24 cellular contexts compared by ENCODE assay signal in the genomic region with DNA sequence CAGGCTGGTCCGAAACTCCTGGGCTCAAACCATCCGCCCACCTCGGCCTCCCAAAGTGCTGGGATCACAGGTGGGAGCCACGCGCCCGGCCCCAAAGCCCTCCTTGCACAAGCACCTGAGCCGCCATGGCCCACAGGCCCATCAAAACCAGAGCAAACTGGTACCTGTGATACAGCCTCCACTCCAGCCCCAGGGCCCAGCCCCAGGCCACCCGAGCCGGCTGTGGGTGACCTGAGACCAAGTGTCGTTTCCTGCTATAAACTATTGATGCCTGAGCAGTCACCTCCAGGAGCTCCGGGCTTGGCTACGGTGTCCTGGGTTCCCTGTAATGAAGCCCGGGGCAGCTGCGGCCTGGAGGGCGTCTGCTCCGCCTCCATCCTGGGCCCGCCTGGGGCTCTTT. TPM values are rescaled to one million over a fixed set of nuclear protein-coding genes. Genes with fewer than 3 reads are reported as not detected.
A peak's percentile ranks its signal among the peaks of the same experiment; 100 is the strongest.
DNase-seq lines count a peak whose midpoint lies in the region; ATAC-seq, FAIRE-seq and TF ChIP-seq lines count a peak whose summit lies in the region.
"Had no signal": no experiment of that assay in that cellular context is flagged by ENCODE, and none has a peak within 500 bp of the region (broad histone marks: within the 10 kb centered on the region; RNA-seq: fewer than 3 reads in every experiment).

No MANE protein-coding gene starts in this region.

- in situ Hi-C loops in IMR-90 (cut with MboI; ENCODE audit: low sequenced_read_pairs): no loop called here

- H3K4me2 ChIP-seq in IMR-90 (ENCODE audit: low read depth, low read length) (no peak overlapping the region), osteoblast (ENCODE audit: insufficient read depth, low read length) (no peak overlapping the region)
- H3K4me2 ChIP-seq: BLaER1 treated with 17β-estradiol and CSF1 and Interleukin-3, amounts not matched to agents 10 nM and 100 nM; SK-N-SH had no signal

- H4K91ac ChIP-seq in IMR-90 (ENCODE audit: insufficient read depth, low read depth, low read length): no peak overlapping the region

- H3K9me3 ChIP-seq in IMR-90 (ENCODE audit: control insufficient read depth, insufficient read depth, low read length) (no peaks in the 10 kb centered on the region), kidney (ENCODE audit: control insufficient read depth in 1 of 2, low read length in 2 of 2) (no peaks in the 10 kb centered on the region), osteoblast (ENCODE audit: low read depth, low read length) (no peaks in the 10 kb centered on the region)
- H3K9me3 ChIP-seq: BLaER1 treated with 17β-estradiol and CSF1 and Interleukin-3, amounts not matched to agents 10 nM and 100 nM; Caco-2; SK-N-SH had no signal

- peak overlapping the region; percentile 13 for H2AK9ac ChIP-seq in IMR-90 (replicated peaks; ENCODE audit: low read depth, low read length, poor library complexity)

- no peaks in the 10 kb centered on the region for H3K36me3 Mint-ChIP-seq in T-cell
- H3K36me3 Mint-ChIP-seq: CD4-positive, alpha-beta memory T cell had no signal

- intact Hi-C loops in IMR-90 (cut with micrococcal nuclease) (no loop called here), kidney (cut with DNase I) (no loop called here)

- H3K4me3 Mint-ChIP-seq in T-cell: no peak overlapping the region
- H3K4me3 Mint-ChIP-seq: CD4-positive, alpha-beta memory T cell had no signal

- H3K36me3 ChIP-seq in IMR-90 (ENCODE audit: control insufficient read depth, insufficient read depth, low read length): no peaks in the 10 kb centered on the region
- no peaks in the 10 kb centered on the region for H3K36me3 ChIP-seq in kidney (ENCODE audit: control insufficient read depth in 1 of 2, insufficient read depth in 2 of 2, low read length in 2 of 2)
- no peaks in the 10 kb centered on the region for H3K36me3 ChIP-seq in osteoblast (ENCODE audit: insufficient read depth, low read length)
- H3K36me3 ChIP-seq: BLaER1 treated with 17β-estradiol and CSF1 and Interleukin-3, amounts not matched to agents 10 nM and 100 nM had no signal

- no peak overlapping the region for H3K27ac Mint-ChIP-seq in T-cell
- H3K27ac Mint-ChIP-seq: CD4-positive, alpha-beta memory T cell had no signal

- TF ChIP-seq POLR2A in IMR-90 (IDR thresholded peaks at IDR 0.05; ENCODE audit: low read depth, low read length): no peak

- H3K18ac ChIP-seq in IMR-90 (ENCODE audit: low read depth, low read length): no peak overlapping the region

- H3K79me1 ChIP-seq in IMR-90 (ENCODE audit: low read depth in 1 of 2, low read length in 2 of 2): peaks cover 2 to 19% of the 10 kb centered on the region in 2 experiments; a peak in 2 of 4 replicates

- no peak overlapping the region for H3K23ac ChIP-seq in IMR-90 (ENCODE audit: low read depth, low read length)

- H4K8ac ChIP-seq in IMR-90 (ENCODE audit: low read depth in 2 of 2, low read length in 2 of 2): no peak overlapping the region

- H3K4me3 ChIP-seq in IMR-90 (ENCODE audit: insufficient read depth, low read depth, low read length) (no peak overlapping the region), kidney (ENCODE audit: low read length in 2 of 2) (no peak overlapping the region), osteoblast (ENCODE audit: insufficient read depth, low read length) (no peak overlapping the region)
- H3K4me3 ChIP-seq: BLaER1 treated with 17β-estradiol and CSF1 and Interleukin-3, amounts not matched to agents 10 nM and 100 nM had no signal

- peaks cover 0 to 4% (median 0%) of the 10 kb centered on the region in 3 donors for H3K4me1 Mint-ChIP-seq in T-cell
- H3K4me1 Mint-ChIP-seq: CD4-positive, alpha-beta memory T cell had no signal

- peaks cover 9% of the 10 kb centered on the region for H3K4me1 ChIP-seq in IMR-90 (ENCODE audit: control insufficient read depth, insufficient read depth, low read length)
- H3K4me1 ChIP-seq in kidney (ENCODE audit: control insufficient read depth in 1 of 2, insufficient read depth in 1 of 2, low read depth in 1 of 2, low read length in 2 of 2): peaks cover 0 to 16% of the 10 kb centered on the region in 2 donors
- H3K4me1 ChIP-seq in osteoblast (ENCODE audit: insufficient read depth, low read length): peaks cover 18% of the 10 kb centered on the region

- POLR2A ChIA-PET in IMR-90 (lab: Charles Lee; ENCODE audit: unreplicated experiment) (no interaction called here), RWPE1 (lab: Yijun Ruan, JAX; ENCODE audit: low non-redundant PET) (no interaction called here), T-cell (lab: Charles Lee) (no interaction called here)

- TF ChIP-seq RAD21 in IMR-90 (IDR thresholded peaks at IDR 0.05; ENCODE audit: low read length): no peak

- H3K9me3 Mint-ChIP-seq in T-cell: no peaks in the 10 kb centered on the region
- H3K9me3 Mint-ChIP-seq: CD4-positive, alpha-beta memory T cell had no signal

- peaks cover 3 to 6% of the 10 kb centered on the region in 2 donors for H3K27me3 Mint-ChIP-seq in T-cell
- H3K27me3 Mint-ChIP-seq: CD4-positive, alpha-beta memory T cell had no signal

- H3K9me1 ChIP-seq in IMR-90 (ENCODE audit: insufficient read depth, low read length): no peaks in the 10 kb centered on the region; the same call in 1 of the 2 replicates

- H2BK15ac ChIP-seq in IMR-90 (ENCODE audit: low read depth, low read length): no peak overlapping the region

- H2BK20ac ChIP-seq in IMR-90 (ENCODE audit: low read depth, low read length): no peak overlapping the region

- H2BK5ac ChIP-seq in IMR-90 (ENCODE audit: low read depth, low read length, poor library complexity, severe bottlenecking): no peak overlapping the region

- WGBS in IMR-90 (ENCODE audit: extremely low coverage in 2 of 2, insufficient read length in 1 of 2), 2 experiments: 85% methylated on average over 9 of the region's 17 CpGs; no CpG with 5 or more reads in 1 of the 2 experiments

- CTCF ChIA-PET in IMR-90 (lab: Yijun Ruan, JAX): no interaction called here
- CTCF ChIA-PET in RWPE1 (lab: Yijun Ruan, JAX): interaction anchor here (1.2 kb wide), 1 partner anchor 11 kb away, joined by 4 read pairs; no protein-coding TSS in a partner anchor
- CTCF ChIA-PET in T-cell (lab: Charles Lee): interaction anchor here in 1 of 2 donors (0.6 kb wide), 1 partner anchor 131 kb away, joined by 7 read pairs; no protein-coding TSS in a partner anchor

- no peak overlapping the region for H2AK5ac ChIP-seq in IMR-90 (ENCODE audit: low read depth, low read length)

- H3K27me3 ChIP-seq in IMR-90 (ENCODE audit: control insufficient read depth, insufficient read depth, low read length) (no peaks in the 10 kb centered on the region), osteoblast (ENCODE audit: insufficient read depth, low read length) (no peaks in the 10 kb centered on the region)
- H3K27me3 ChIP-seq: BLaER1 treated with 17β-estradiol and CSF1 and Interleukin-3, amounts not matched to agents 10 nM and 100 nM had no signal

- H3K56ac ChIP-seq in IMR-90 (ENCODE audit: extremely low read depth, insufficient read depth, low read length): no peak overlapping the region

- H3K14ac ChIP-seq in IMR-90 (replicated peaks; ENCODE audit: low read depth, low read length): no peak overlapping the region

- dilution Hi-C loops in IMR-90 (cut with HindIII; ENCODE audit: low sequenced_read_pairs, unreplicated experiment): no loop called here

- no peaks in the 10 kb centered on the region for H3K79me2 ChIP-seq in osteoblast (ENCODE audit: insufficient read depth, low read length)

- DNase-seq in IMR-90 (no peak), RWPE1 (ENCODE audit: low spot score) (no peak), kidney (peak; percentile 70), osteoblast (ENCODE audit: insufficient read length, low spot score, missing footprints) (peak; percentile 32), T-cell (no peak)
- no peak for DNase-seq in activated naive CD4-positive, alpha-beta T cell (lab: John Stamatoyannopoulos, UW)
- DNase-seq: Caco-2, GOT3, Kasumi-1, NCI-H1694, NCI-H2081, NCI-H2171, NCI-H526, SHP77 treated with DMSO at 0.1 percent for 48 hours, SK-N-SH had no signal

- BruUV-seq in IMR-90 (replicated peaks; lab: Mats Ljungman, UMichigan): no TSS peak

- H4K5ac ChIP-seq in IMR-90 (ENCODE audit: low read depth, low read length): no peak overlapping the region

- no peak overlapping the region for H3K4ac ChIP-seq in IMR-90 (ENCODE audit: low read depth, low read length)

- ATAC-seq in IMR-90 (ENCODE audit: low read depth) (no peak), HG03378 (IDR thresholded peaks at IDR 0.05; ENCODE audit: unreplicated experiment) (no peak), HG02884 (IDR thresholded peaks at IDR 0.05; ENCODE audit: unreplicated experiment) (no peak), T-cell (replicated peaks in 1 of 4) (no peak)
- ATAC-seq: HCT116 had no signal

- H3K9ac ChIP-seq in IMR-90 (ENCODE audit: low read depth, low read length) (no peak overlapping the region), kidney (ENCODE audit: low read length in 2 of 2) (no peak overlapping the region)
- H3K9ac ChIP-seq: BLaER1 treated with 17β-estradiol and CSF1 and Interleukin-3, amounts not matched to agents 10 nM and 100 nM; SK-N-SH had no signal

- no peak for TF ChIP-seq CTCF in IMR-90 (conservative IDR thresholded peaks at IDR 0.05; ENCODE audit: low read depth, low read length)
- no peak for TF ChIP-seq CTCF in RWPE1 (conservative IDR thresholded peaks at IDR 0.05; ENCODE audit: low read depth)
- TF ChIP-seq CTCF in kidney (IDR thresholded peaks at IDR 0.05; ENCODE audit: borderline replicate concordance, extremely low read depth, insufficient read depth): no peak
- TF ChIP-seq CTCF in osteoblast (IDR thresholded peaks at IDR 0.05; ENCODE audit: extremely low read depth, low read depth, low read length): no peak

- H3K27ac ChIP-seq in IMR-90 (ENCODE audit: insufficient read depth, low read length): no peak overlapping the region
- peak overlapping the region; percentile 99 for H3K27ac ChIP-seq in RWPE1
- no peak overlapping the region for H3K27ac ChIP-seq in kidney (ENCODE audit: low read depth in 2 of 2, low read length in 2 of 2)
- no peak overlapping the region for H3K27ac ChIP-seq in osteoblast (ENCODE audit: low read depth, low read length)
- H3K27ac ChIP-seq: BLaER1 treated with 17β-estradiol and CSF1 and Interleukin-3, amounts not matched to agents 10 nM and 100 nM had no signal

- no peak for FAIRE-seq in kidney (lab: Jason Lieb, UNC)
- FAIRE-seq: G401.6, GM12892 had no signal

- H2AFZ ChIP-seq in IMR-90 (replicated peaks; ENCODE audit: low read length, poor library complexity) (no peak overlapping the region), osteoblast (ENCODE audit: low read length) (no peak overlapping the region)

- no peaks in the 10 kb centered on the region for H4K20me1 ChIP-seq in IMR-90 (ENCODE audit: insufficient read depth, low read length)
- no peaks in the 10 kb centered on the region for H4K20me1 ChIP-seq in osteoblast (ENCODE audit: insufficient read depth, low read length)
- H4K20me1 ChIP-seq: BLaER1 treated with 17β-estradiol and CSF1 and Interleukin-3, amounts not matched to agents 10 nM and 100 nM had no signal

- H2BK120ac ChIP-seq in IMR-90 (ENCODE audit: low read depth, low read length): no peak overlapping the region

RNA-seq across cellular contexts. Expression of a gene that starts 9.7 kb away (rescaled TPM):
- total RNA-seq in IMR-90 (2012; rRNA removed) (95.5 and 146 TPM in 2 replicates), kidney (339 TPM), osteoblast (106 and 124 TPM in 2 replicates), T-cell (100 to 1,000 TPM; 307 to 343 (median 316) TPM)
- polyA plus RNA-seq in IMR-90 (2012; rRNA removed) (269 and 483 TPM in 2 replicates), kidney (ENCODE audit: insufficient read depth, low read depth, low replicate concordance) (102 TPM)
- polyA plus RNA-seq in IMR-90 (2012; cell fraction: cytosol; rRNA removed): 96.3 and 257 TPM in 2 replicates
- 324 and 629 TPM in 2 replicates for polyA plus RNA-seq in IMR-90 (2012; cell fraction: nucleus; rRNA removed; ENCODE audit: low replicate concordance)

RNA-seq across cellular contexts. Expression of a gene that starts 34.2 kb away (rescaled TPM):
- total RNA-seq in IMR-90 (2012; rRNA removed): 0.36 and 0.56 TPM in 2 replicates
- polyA plus RNA-seq in IMR-90 (2012; rRNA removed): 1.2 and 2.0 TPM in 2 replicates
- polyA plus RNA-seq in IMR-90 (2012; cell fraction: cytosol; rRNA removed): 1.0 and 4.3 TPM in 2 replicates
- polyA plus RNA-seq in IMR-90 (2012; cell fraction: nucleus; rRNA removed; ENCODE audit: low replicate concordance): 1.4 and 3.6 TPM in 2 replicates
- not detected for total RNA-seq in kidney
- not detected for polyA plus RNA-seq in kidney (ENCODE audit: insufficient read depth, low read depth, low replicate concordance)
- 0.36 TPM in 1 of 2 replicates, not detected in the other for total RNA-seq in osteoblast
- under 1 TPM in 3 of 5 donors, not detected in 2; 0.22 to 0.36 (median 0.26) TPM for total RNA-seq in T-cell
- total RNA-seq: CD4-positive, alpha-beta memory T cell; MCF 10A; RPMI7951 had no signal
- polyA plus RNA-seq: CD4-positive, alpha-beta memory T cell had no signal

RNA-seq across cellular contexts. Expression of a gene that starts 36.6 kb away (rescaled TPM):
- total RNA-seq in IMR-90 (2012; rRNA removed) (not detected in 2 replicates), kidney (17.8 TPM), osteoblast (0.36 and 0.59 TPM in 2 replicates), T-cell (under 1 TPM in 3 of 5 donors, not detected in 2; 0.10 to 0.16 (median 0.15) TPM)
- polyA plus RNA-seq in IMR-90 (2012; rRNA removed) (0.03 TPM in 1 of 2 replicates, not detected in the other), kidney (ENCODE audit: insufficient read depth, low read depth, low replicate concordance) (19.6 TPM)
- 0.02 TPM in 1 of 2 replicates, not detected in the other for polyA plus RNA-seq in IMR-90 (2012; cell fraction: cytosol; rRNA removed)
- polyA plus RNA-seq in IMR-90 (2012; cell fraction: nucleus; rRNA removed; ENCODE audit: low replicate concordance): 0.11 and 0.13 TPM in 2 replicates
- total RNA-seq: CD4-positive, alpha-beta memory T cell; RPMI7951 had no signal
- polyA plus RNA-seq: CD4-positive, alpha-beta memory T cell had no signal

RNA-seq across cellular contexts. Expression of a gene that starts 40.1 kb away (rescaled TPM):
- total RNA-seq in IMR-90 (2012; rRNA removed) (not detected in 2 replicates), kidney (0.50 TPM), osteoblast (not detected in 2 replicates), T-cell (1 to 10 TPM in 2 of 5 donors, under 1 TPM in 3; 0.20 to 1.2 (median 0.38) TPM)
- polyA plus RNA-seq in IMR-90 (2012; rRNA removed) (0.12 TPM in 1 of 2 replicates, not detected in the other), kidney (ENCODE audit: insufficient read depth, low read depth, low replicate concordance) (not detected)
- polyA plus RNA-seq in IMR-90 (2012; cell fraction: cytosol; rRNA removed): 0.04 TPM in 1 of 2 replicates, not detected in the other
- 2.3 and 4.0 TPM in 2 replicates for polyA plus RNA-seq in IMR-90 (2012; cell fraction: nucleus; rRNA removed; ENCODE audit: low replicate concordance)
- total RNA-seq: Caco-2; CD4-positive, alpha-beta memory T cell; MCF 10A; RPMI7951 had no signal
- polyA plus RNA-seq: CD4-positive, alpha-beta memory T cell had no signal

RNA-seq across cellular contexts. Expression of a gene that starts 53.2 kb away (rescaled TPM):
- not detected in 2 replicates for total RNA-seq in IMR-90 (2012; rRNA removed)
- not detected in 2 replicates for polyA plus RNA-seq in IMR-90 (2012; rRNA removed)
- polyA plus RNA-seq in IMR-90 (2012; cell fraction: cytosol; rRNA removed): not detected in 2 replicates
- not detected in 2 replicates for polyA plus RNA-seq in IMR-90 (2012; cell fraction: nucleus; rRNA removed; ENCODE audit: low replicate concordance)
- total RNA-seq in kidney: not detected
- not detected for polyA plus RNA-seq in kidney (ENCODE audit: insufficient read depth, low read depth, low replicate concordance)
- total RNA-seq in osteoblast: not detected in 2 replicates
- under 1 TPM in 1 of 5 donors, not detected in 4; 0.50 TPM for total RNA-seq in T-cell
- total RNA-seq: CD4-positive, alpha-beta memory T cell; MCF 10A; RPMI7951 had no signal
- polyA plus RNA-seq: CD4-positive, alpha-beta memory T cell; SK-N-SH had no signal

Comparison
In these comparisons a context has a peak if more than half of its experiments do, and no peak if none do; other contexts are left out.
1. DNase-seq: peak in kidney (single experiment) and osteoblast (single experiment); none in IMR-90 (single experiment), RWPE1 (single experiment), activated naive CD4-positive, alpha-beta T cell (0 of 4) and T-cell (0 of 34).
2. RNA of a gene that starts 36.6 kb away (total RNA-seq): 17.8 TPM in kidney (single experiment); 0.36 to 0.59 TPM in osteoblast, 0.10 to 0.16 TPM in T-cell and not detected in IMR-90; every median in the first group is over 10 times any median in the second.